ENCODE assay signal across 28 cellular contexts in the genomic region with DNA sequence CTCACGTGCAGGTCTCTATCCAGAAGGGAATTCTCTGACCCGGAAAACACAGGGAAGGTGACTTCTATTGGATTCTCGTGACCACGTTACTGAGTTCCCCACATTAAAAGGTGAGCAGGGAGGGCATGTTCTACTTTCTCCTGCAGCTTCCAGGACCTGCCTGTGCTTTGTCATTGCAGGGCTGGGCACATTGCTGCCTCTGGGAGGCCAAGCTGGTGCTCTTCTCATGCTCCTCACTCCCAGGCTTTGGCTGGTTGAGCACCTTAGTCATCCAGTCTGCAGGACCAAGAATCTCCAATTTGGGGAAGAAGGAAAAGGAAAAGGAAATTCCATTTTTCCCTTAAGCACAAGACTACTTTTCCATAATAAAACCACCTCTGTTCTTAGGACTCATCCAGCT.
"Had no signal": no experiment of that assay in that cellular context is flagged by ENCODE, and none has a peak within 500 bp of the region (broad histone marks: within the 10 kb centered on the region; RNA-seq: fewer than 3 reads in every experiment).

No MANE protein-coding gene starts in this region.

- DNase-seq: activated CD8-positive, alpha-beta memory T cell treated with anti-CD3 and anti-CD28 coated beads, Interleukin-2, amount 10 ng/mL, durations not matched to agents 7 days and 5 days; activated CD8-positive, alpha-beta T cell treated with anti-CD3 and anti-CD28 coated beads, Interleukin-2, amount 10 ng/mL, durations not matched to agents 7 days and 5 days; activated naive CD4-positive, alpha-beta T cell; activated T-cell treated with anti-CD3 and anti-CD28 coated beads, Interleukin-2, amount 50 U/mL, for 72 hours; dermis blood vessel endothelial cell; effector CD4-positive, alpha-beta T cell; erythroblast; immature natural killer cell; kidney; midbrain; naive thymus-derived CD4-positive, alpha-beta T cell; ovary; retina; stimulated activated CD4-positive, alpha-beta T cell treated with anti-CD3 and anti-CD28 coated beads, Interleukin-12 subunit alpha, Interleukin-12 subunit beta, amount 100 ng/mL, for 4 hours; stimulated activated CD4-positive, alpha-beta T cell treated with anti-CD3 and anti-CD28 coated beads, Interleukin-4, amount 100 ng/mL, for 1 hour; stimulated activated naive CD8-positive, alpha-beta T cell treated with anti-CD3 and anti-CD28 coated beads, Interleukin-15, Interleukin-2, amounts not matched to agents 100 U/mL and 50 U/mL, for 24 hours; testis; transverse colon had no signal

- H3K4me1 ChIP-seq: gastroesophageal sphincter, prostate gland, testis, transverse colon had no signal

- H3K4me3 Mint-ChIP-seq: activated CD8-positive, alpha-beta memory T cell treated with anti-CD3 and anti-CD28 coated beads, Interleukin-2, amount 10 ng/mL, durations not matched to agents 7 days and 5 days; activated CD8-positive, alpha-beta T cell treated with anti-CD3 and anti-CD28 coated beads, Interleukin-2, amount 10 ng/mL, durations not matched to agents 7 days and 5 days; activated T-cell treated with anti-CD3 and anti-CD28 coated beads, Interleukin-2, amount 50 U/mL, for 72 hours; central memory CD8-positive, alpha-beta T cell; immature natural killer cell; naive thymus-derived CD4-positive, alpha-beta T cell had no signal

- H3K27me3 Mint-ChIP-seq: activated CD8-positive, alpha-beta memory T cell treated with anti-CD3 and anti-CD28 coated beads, Interleukin-2, amount 10 ng/mL, durations not matched to agents 7 days and 5 days had no signal

- H3K27me3 ChIP-seq: hepatocyte, ovary, testis, transverse colon had no signal

- ATAC-seq: activated CD8-positive, alpha-beta memory T cell treated with anti-CD3 and anti-CD28 coated beads, Interleukin-2, amount 10 ng/mL, durations not matched to agents 7 days and 5 days; activated CD8-positive, alpha-beta T cell treated with anti-CD3 and anti-CD28 coated beads, Interleukin-2, amount 10 ng/mL, durations not matched to agents 7 days and 5 days; activated naive CD4-positive, alpha-beta T cell treated with anti-CD3 and anti-CD28 coated beads, Interleukin-2, amount 50 U/mL, for 72 hours; activated T-cell treated with anti-CD3 and anti-CD28 coated beads, Interleukin-2, amount 50 U/mL, for 72 hours; gastroesophageal sphincter; naive thymus-derived CD4-positive, alpha-beta T cell; sciatic nerve; stimulated activated naive CD8-positive, alpha-beta T cell treated with anti-CD3 and anti-CD28 coated beads, Interleukin-15, Interleukin-2, amounts not matched to agents 100 U/mL and 50 U/mL, for 24 hours had no signal

- FAIRE-seq: bronchial epithelial cell, colon, endometrium, kidney had no signal

- H2AFZ ChIP-seq: hepatocyte had no signal

- H3K36me3 ChIP-seq: gastroesophageal sphincter, ovary, prostate gland, transverse colon had no signal

- H3K27ac Mint-ChIP-seq: activated CD8-positive, alpha-beta memory T cell treated with anti-CD3 and anti-CD28 coated beads, Interleukin-2, amount 10 ng/mL, durations not matched to agents 7 days and 5 days; activated CD8-positive, alpha-beta T cell treated with anti-CD3 and anti-CD28 coated beads, Interleukin-2, amount 10 ng/mL, durations not matched to agents 7 days and 5 days; activated naive CD4-positive, alpha-beta T cell treated with anti-CD3 and anti-CD28 coated beads, Interleukin-2, amount 50 U/mL, for 72 hours; activated T-cell treated with anti-CD3 and anti-CD28 coated beads, Interleukin-2, amount 50 U/mL, for 72 hours; immature natural killer cell; naive thymus-derived CD4-positive, alpha-beta T cell had no signal

- H3K27ac ChIP-seq: gastroesophageal sphincter, hepatocyte, ovary, prostate gland, skin epidermis, testis, transverse colon had no signal

- H3K9me3 Mint-ChIP-seq: activated naive CD4-positive, alpha-beta T cell treated with anti-CD3 and anti-CD28 coated beads, Interleukin-2, amount 50 U/mL, for 72 hours; activated T-cell treated with anti-CD3 and anti-CD28 coated beads, Interleukin-2, amount 50 U/mL, for 72 hours; central memory CD8-positive, alpha-beta T cell; naive thymus-derived CD4-positive, alpha-beta T cell had no signal

- H3K4me3 ChIP-seq: gastroesophageal sphincter, hepatocyte, ovary, prostate gland, skin epidermis, testis, transverse colon had no signal

- H3K79me2 ChIP-seq: hepatocyte had no signal

- H3K4me2 ChIP-seq: hepatocyte had no signal

- H3K4me1 Mint-ChIP-seq: activated CD8-positive, alpha-beta memory T cell treated with anti-CD3 and anti-CD28 coated beads, Interleukin-2, amount 10 ng/mL, durations not matched to agents 7 days and 5 days; central memory CD8-positive, alpha-beta T cell; immature natural killer cell; naive thymus-derived CD4-positive, alpha-beta T cell had no signal

- H3K9me3 ChIP-seq: gastroesophageal sphincter, ovary, prostate gland, testis, transverse colon had no signal

- H3K36me3 Mint-ChIP-seq: activated CD8-positive, alpha-beta memory T cell treated with anti-CD3 and anti-CD28 coated beads, Interleukin-2, amount 10 ng/mL, durations not matched to agents 7 days and 5 days; activated naive CD4-positive, alpha-beta T cell treated with anti-CD3 and anti-CD28 coated beads, Interleukin-2, amount 50 U/mL, for 72 hours; immature natural killer cell; naive thymus-derived CD4-positive, alpha-beta T cell had no signal
